ENCODE assay signal across 1 cellular context in the genomic region with DNA sequence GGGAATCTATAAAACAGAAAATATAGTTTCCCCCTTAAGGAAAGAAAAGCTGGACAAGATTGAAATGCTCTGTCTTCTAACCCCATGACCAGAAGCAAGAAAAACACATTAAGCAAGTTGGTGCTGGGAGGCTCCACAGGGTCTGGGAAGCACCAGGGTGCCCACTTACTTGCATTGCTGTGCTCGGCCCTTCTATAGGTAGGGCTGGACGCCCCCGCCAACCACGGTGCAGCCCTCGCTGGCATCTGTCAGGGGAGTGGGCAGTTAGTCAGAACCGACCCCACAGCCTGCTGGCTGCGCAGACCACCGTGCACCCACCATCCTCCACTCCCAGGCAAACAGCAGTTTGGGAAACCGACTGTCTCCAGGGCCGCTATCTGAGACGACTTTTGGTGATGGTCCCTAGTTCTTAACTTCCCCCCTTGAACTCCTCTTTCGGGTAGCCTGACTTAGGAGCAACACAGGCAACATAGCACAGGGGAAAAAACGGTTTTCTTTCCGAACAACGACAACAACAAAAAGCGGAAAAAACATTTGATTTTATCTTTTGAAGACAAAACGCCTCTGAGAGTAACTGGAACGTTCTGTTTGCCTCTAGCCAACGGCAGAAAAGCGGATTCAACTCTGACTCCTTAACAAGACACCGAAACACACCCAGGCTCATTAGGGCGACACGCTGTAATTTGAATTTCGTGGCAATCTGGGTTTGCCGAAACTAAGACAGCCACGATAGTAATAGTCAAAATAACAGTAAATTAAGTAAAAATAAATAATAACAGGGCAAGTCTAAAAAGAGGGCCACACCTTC.
TF ChIP-seq lines count a peak whose summit lies in the region.

No MANE protein-coding gene starts in this region.

TF ChIP-seq in HepG2, 621 proteins besides CTCF, POLR2A, EP300 and RAD21:
- TF ChIP-seq ZNF143 (CRISPR knock-in tag; IDR thresholded peaks at IDR 0.05) (no peak), MBD4 (IDR thresholded peaks at IDR 0.05; ENCODE audit: borderline replicate concordance, low read length) (no peak)
TF ChIP-seq in HepG2: peak in this region for 0.
